Comparison of ENCODE assay signal across 8 cellular contexts in the genomic region with DNA sequence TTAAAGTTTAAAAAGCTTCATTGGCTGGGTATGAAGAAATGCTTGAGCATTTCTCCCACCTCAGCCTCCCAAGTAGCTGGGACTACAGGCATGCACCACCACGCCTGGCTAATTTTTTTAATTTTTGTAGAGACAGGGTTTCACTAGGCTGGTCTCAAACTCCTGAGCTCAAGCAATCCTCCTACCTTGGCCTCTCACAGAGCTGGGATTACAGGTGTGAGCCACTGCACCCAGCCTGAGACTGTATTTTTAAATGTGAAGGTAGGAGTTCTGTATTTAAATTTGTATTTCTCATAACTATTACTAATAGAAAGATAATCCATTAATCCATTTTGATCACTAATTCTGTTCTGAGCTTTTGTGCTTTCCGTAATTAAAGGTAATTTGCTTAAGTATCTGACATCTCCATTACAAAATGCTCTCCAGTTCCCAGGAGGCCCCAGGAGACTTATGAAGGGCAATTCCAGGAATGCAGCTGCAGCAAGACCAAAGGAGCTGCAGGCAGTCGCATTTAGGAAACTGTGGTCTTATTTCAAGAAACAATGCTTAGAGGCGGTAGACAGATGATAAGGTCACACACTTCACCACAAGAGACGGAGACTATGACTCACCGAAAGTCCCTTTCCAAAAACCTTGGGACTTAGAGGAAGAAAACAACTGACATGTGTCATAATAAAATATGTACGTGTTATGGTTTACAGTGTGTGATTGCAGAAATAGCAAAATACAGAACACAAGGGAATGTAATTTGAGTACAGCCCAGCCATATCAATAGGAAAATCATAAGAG. TPM values are rescaled to one million over a fixed set of nuclear protein-coding genes. Genes with fewer than 3 reads are reported as not detected.
DNase-seq lines count a peak whose midpoint lies in the region; ATAC-seq and TF ChIP-seq lines count a peak whose summit lies in the region.

No MANE protein-coding gene starts in this region.

- POLR2A ChIA-PET in HCT116 (lab: Charles Lee) = no interaction called here

- H3K79me2 ChIP-seq in HCT116 (ENCODE audit: insufficient read depth, low read length) = no peaks in the 10 kb centered on the region
- H3K79me2 ChIP-seq in Loucy (ENCODE audit: insufficient read depth, low read length) = no peaks in the 10 kb centered on the region

- H3K9ac ChIP-seq in HCT116 (ENCODE audit: low read length) (no peak overlapping the region), Loucy (ENCODE audit: low read depth, low read length, poor library complexity, severe bottlenecking) (no peak overlapping the region)

- CTCF ChIA-PET in HCT116 (lab: Charles Lee) = interaction anchor here (0.7 to 1.5 kb wide), 4 partner anchors 9 to 153 kb away, joined by 3 to 10 read pairs (median 3); no protein-coding TSS in a partner anchor

- no peak for TF ChIP-seq POLR2A in HCT116 (IDR thresholded peaks at IDR 0.05; ENCODE audit: borderline replicate concordance, extremely low read depth, insufficient read depth, insufficient read length)

- no peaks in the 10 kb centered on the region for H3F3A ChIP-seq in Loucy (ENCODE audit: low read depth)

- H3K4me1 ChIP-seq in HCT116 (ENCODE audit: control insufficient read depth in 1 of 2, insufficient read depth in 2 of 2, low read length in 2 of 2) = peaks cover 15 to 18% of the 10 kb centered on the region in 2 experiments
- peaks cover 18% of the 10 kb centered on the region for H3K4me1 ChIP-seq in Loucy (ENCODE audit: insufficient read depth, low read length, poor library complexity, severe bottlenecking)

- no peak overlapping the region for H3K27ac ChIP-seq in HCT116 (ENCODE audit: low read depth, low read length)

- DNase-seq in HCT116 (ENCODE audit: low read depth, low spot score) (peak; percentile 79), epithelial cell of esophagus (ENCODE audit: low read depth) (peak; percentile 85), pons (ENCODE audit: low spot score) (peak; percentile 20), hippocampal formation (lab: John Stamatoyannopoulos, UW) (no peak), cerebellar cortex (ENCODE audit: low spot score) (no peak)
- DNase-seq in activated CD4-positive, alpha-beta T cell treated with anti-CD3 and anti-CD28 coated beads for 4 hours = peak; percentile 69 to 72

- H3K36me3 ChIP-seq in HCT116 (ENCODE audit: control insufficient read depth in 1 of 2, insufficient read depth in 2 of 2, low read length in 2 of 2) (no peaks in the 10 kb centered on the region), Loucy (ENCODE audit: insufficient read depth, low read length) (no peaks in the 10 kb centered on the region)

- no TSS peak for BruUV-seq in HCT116 (replicated peaks; lab: Mats Ljungman, UMichigan)

- TF ChIP-seq CTCF in HCT116 (IDR thresholded peaks at IDR 0.05 in 2 of 3, conservative IDR thresholded peaks at IDR 0.05 in 1 of 3; ENCODE audit: borderline replicate concordance in 1 of 3, insufficient read depth in 1 of 3, low read depth in 2 of 3, low read length in 2 of 3) = no peak
- TF ChIP-seq CTCF in Loucy (conservative IDR thresholded peaks at IDR 0.05; ENCODE audit: low read length) = no peak
- TF ChIP-seq CTCF in epithelial cell of esophagus (IDR thresholded peaks at IDR 0.05; ENCODE audit: insufficient read depth, low read depth, low read length, missing control alignments) = no peak

- H3K4me3 ChIP-seq in HCT116 (replicated peaks in 1 of 2; ENCODE audit: low read depth in 1 of 2, low read length in 2 of 2) = peak overlapping the region in 1 of 2 experiments; percentile 8; a peak in 1 of 4 replicates
- H3K4me3 ChIP-seq in Loucy (ENCODE audit: low read length, poor library complexity, severe bottlenecking) = no peak overlapping the region
- no peak overlapping the region for H3K4me3 ChIP-seq in epithelial cell of esophagus (ENCODE audit: low read length)

- H3K27me3 ChIP-seq in HCT116 (ENCODE audit: insufficient read depth, low read length) (no peaks in the 10 kb centered on the region), Loucy (ENCODE audit: insufficient read depth, low read length, poor library complexity, severe bottlenecking) (no peaks in the 10 kb centered on the region)

- H4K20me1 ChIP-seq in HCT116 (ENCODE audit: insufficient read depth) (no peaks in the 10 kb centered on the region), Loucy (ENCODE audit: insufficient read depth, low read length, poor library complexity, severe bottlenecking) (no peaks in the 10 kb centered on the region)

- no peak for TF ChIP-seq RAD21 in HCT116 (IDR thresholded peaks at IDR 0.05; ENCODE audit: low read depth)

- H3K9me3 ChIP-seq in HCT116 (ENCODE audit: control insufficient read depth in 1 of 2, insufficient read depth in 1 of 2, low read depth in 1 of 2, low read length in 2 of 2) (no peaks in the 10 kb centered on the region), Loucy (ENCODE audit: insufficient read depth, low read depth, low read length) (no peaks in the 10 kb centered on the region)

- no peaks in the 10 kb centered on the region for H3K9me2 ChIP-seq in HCT116 (ENCODE audit: insufficient read depth)
- no peaks in the 10 kb centered on the region for H3K9me2 ChIP-seq in Loucy (replicated peaks; ENCODE audit: low read depth, low read length)

- H3K4me2 ChIP-seq in HCT116 (ENCODE audit: low read length) (peak overlapping the region; percentile 48), Loucy (ENCODE audit: low read depth, low read length, poor library complexity, severe bottlenecking) (peak overlapping the region; percentile 46)

- intact Hi-C loops in HCT116 (cut with micrococcal nuclease) = no loop called here

- peak; percentile 93 for ATAC-seq in GM18498 (IDR thresholded peaks at IDR 0.05; ENCODE audit: unreplicated experiment)
- peak; percentile 97 for ATAC-seq in HCT116

- no peak overlapping the region for H2AFZ ChIP-seq in HCT116 (ENCODE audit: low read depth, low read length, poor library complexity, severe bottlenecking)
- H2AFZ ChIP-seq in Loucy (ENCODE audit: low read length) = no peak overlapping the region

- RAD21 ChIA-PET in HCT116 (lab: Charles Lee; ENCODE audit: low non-redundant PET in 1 of 2, low total read pairs in 2 of 2, uncharacterized antibody in 2 of 2, unreplicated experiment in 2 of 2) = no interaction called here

TF ChIP-seq in HCT116, 20 proteins besides CTCF, POLR2A, EP300 and RAD21 (continues in another document):
- TF ChIP-seq ZFX (IDR thresholded peaks at IDR 0.05) (no peak), YY1 (IDR thresholded peaks at IDR 0.05; ENCODE audit: extremely low read depth, insufficient replicate concordance, low read depth, low read length) (peak; percentile 33), SRF (IDR thresholded peaks at IDR 0.05; ENCODE audit: low read depth) (0 out of 2 replicates have a peak, but pooled peaks have one; percentile 46), SP1 (IDR thresholded peaks at IDR 0.05; ENCODE audit: low read depth) (peak; percentile 78), SIN3A (IDR thresholded peaks at IDR 0.05; ENCODE audit: low read depth) (peak; percentile 70; the same call in 1 of the 2 replicates), ZNF274 (IDR thresholded peaks at IDR 0.05; ENCODE audit: low read depth, low read length) (no peak), CBX3 (IDR thresholded peaks at IDR 0.05; ENCODE audit: low read depth) (peak; percentile 77; the same call in 1 of the 2 replicates), EZH2phosphoT487 (IDR thresholded peaks at IDR 0.05; ENCODE audit: borderline replicate concordance) (no peak), EZH2 (IDR thresholded peaks at IDR 0.05) (no peak), CEBPB (IDR thresholded peaks at IDR 0.05; ENCODE audit: low read depth) (peak; percentile 79), JUND (IDR thresholded peaks at IDR 0.05) (peak; percentile 88), TCF7L2 (IDR thresholded peaks at IDR 0.05; ENCODE audit: borderline replicate concordance, extremely low read depth, insufficient read depth, insufficient read length) (peak; percentile 77), POLR2AphosphoS5 (IDR thresholded peaks at IDR 0.05; ENCODE audit: low read depth, low read length) (peak; percentile 30; the same call in 1 of the 2 replicates), EGR1 (IDR thresholded peaks at IDR 0.05; ENCODE audit: low read depth) (no peak), FOSL1 (IDR thresholded peaks at IDR 0.05; ENCODE audit: low read depth) (peak; percentile 92)
- TF ChIP-seq, protein P1, sequence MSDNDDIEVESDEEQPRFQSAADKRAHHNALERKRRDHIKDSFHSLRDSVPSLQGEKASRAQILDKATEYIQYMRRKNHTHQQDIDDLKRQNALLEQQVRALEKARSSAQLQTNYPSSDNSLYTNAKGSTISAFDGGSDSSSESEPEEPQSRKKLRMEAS (IDR thresholded peaks at IDR 0.05) = peak; percentile 57; the same call in 1 of the 2 replicates
- TF ChIP-seq, protein P2, sequence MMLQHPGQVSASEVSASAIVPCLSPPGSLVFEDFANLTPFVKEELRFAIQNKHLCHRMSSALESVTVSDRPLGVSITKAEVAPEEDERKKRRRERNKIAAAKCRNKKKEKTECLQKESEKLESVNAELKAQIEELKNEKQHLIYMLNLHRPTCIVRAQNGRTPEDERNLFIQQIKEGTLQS (IDR thresholded peaks at IDR 0.05) = 0 out of 2 replicates have a peak, but pooled peaks have one; percentile 34
- TF ChIP-seq, protein P3, sequence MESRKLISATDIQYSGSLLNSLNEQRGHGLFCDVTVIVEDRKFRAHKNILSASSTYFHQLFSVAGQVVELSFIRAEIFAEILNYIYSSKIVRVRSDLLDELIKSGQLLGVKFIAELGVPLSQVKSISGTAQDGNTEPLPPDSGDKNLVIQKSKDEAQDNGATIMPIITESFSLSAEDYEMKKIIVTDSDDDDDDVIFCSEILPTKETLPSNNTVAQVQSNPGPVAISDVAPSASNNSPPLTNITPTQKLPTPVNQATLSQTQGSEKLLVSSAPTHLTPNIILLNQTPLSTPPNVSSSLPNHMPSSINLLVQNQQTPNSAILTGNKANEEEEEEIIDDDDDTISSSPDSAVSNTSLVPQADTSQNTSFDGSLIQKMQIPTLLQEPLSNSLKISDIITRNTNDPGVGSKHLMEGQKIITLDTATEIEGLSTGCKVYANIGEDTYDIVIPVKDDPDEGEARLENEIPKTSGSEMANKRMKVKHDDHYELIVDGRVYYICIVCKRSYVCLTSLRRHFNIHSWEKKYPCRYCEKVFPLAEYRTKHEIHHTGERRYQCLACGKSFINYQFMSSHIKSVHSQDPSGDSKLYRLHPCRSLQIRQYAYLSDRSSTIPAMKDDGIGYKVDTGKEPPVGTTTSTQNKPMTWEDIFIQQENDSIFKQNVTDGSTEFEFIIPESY (IDR thresholded peaks at IDR 0.05; ENCODE audit: extremely low read depth, insufficient replicate concordance, low read length) = no peak

RNA-seq across cellular contexts. Expression of a gene that starts 23.3 kb away (rescaled TPM):
- total RNA-seq in HCT116 (2021; ENCODE audit: unreplicated experiment) = 16.9 TPM
- polyA plus RNA-seq in HCT116 (2012) = 14.3 and 16.7 TPM in 2 replicates

RNA-seq across cellular contexts. Expression of a gene that starts 33.9 kb away (rescaled TPM):
- total RNA-seq in HCT116 (2021; ENCODE audit: unreplicated experiment) = 27.3 TPM
- polyA plus RNA-seq in HCT116 (2012) = 14.4 and 19.7 TPM in 2 replicates

Comparison
In these comparisons a context has a peak if more than half of its experiments do, and no peak if none do; other contexts are left out.
1. DNase-seq: peak in HCT116 (single experiment), activated CD4-positive, alpha-beta T cell treated with anti-CD3 and anti-CD28 coated beads for 4 hours (2 of 2), epithelial cell of esophagus (single experiment) and pons (single experiment); none in hippocampal formation (0 of 2) and cerebellar cortex (single experiment).